In the genomic region with DNA sequence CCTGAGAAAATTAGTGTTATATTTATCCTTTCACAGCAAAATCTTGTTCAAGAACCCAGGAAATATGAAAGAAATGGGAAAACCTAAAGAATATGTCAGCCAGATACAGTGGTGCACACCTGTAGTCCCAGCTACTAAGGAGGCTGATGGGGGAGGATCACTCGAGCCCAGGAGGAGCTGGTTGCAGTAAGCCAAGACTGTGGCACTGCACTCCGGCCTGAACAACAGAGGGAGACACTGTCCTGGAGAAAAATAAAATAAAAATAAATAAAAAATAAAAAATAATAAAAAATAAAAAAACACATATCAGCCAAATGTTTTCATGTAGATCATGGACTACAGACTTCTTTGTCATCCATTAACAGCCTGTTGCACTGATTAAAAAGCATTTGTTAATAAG, we compare ENCODE assay signal across 15 cellular contexts.
"Had no signal": no experiment of that assay in that cellular context is flagged by ENCODE, and none has a peak within 500 bp of the region (broad histone marks: within the 10 kb centered on the region; RNA-seq: fewer than 3 reads in every experiment).

No MANE protein-coding gene starts in this region.

- DNase-seq: activated CD4-positive, alpha-beta T cell treated with anti-CD3 and anti-CD28 coated beads, Interleukin-2, amount 50 U/mL, for 4 hours; activated gamma-delta T cell; activated T-cell treated with anti-CD3 and anti-CD28 coated beads, Interleukin-2, amount 50 U/mL, for 48 hours; amygdala; cerebellar nuclear complex; heart left ventricle; islet precursor cell; left ventricle myocardium inferior; pancreas had no signal

- H3K4me2 ChIP-seq: smooth muscle cell had no signal

- H3K4me3 ChIP-seq: heart left ventricle, left ventricle myocardium inferior, pancreas, smooth muscle cell, vagina had no signal

- H3K36me3 ChIP-seq: heart left ventricle, left ventricle myocardium inferior, pancreas, vagina had no signal

- H3K27me3 Mint-ChIP-seq: activated naive CD8-positive, alpha-beta T cell had no signal

- FAIRE-seq: frontal cortex, pancreas had no signal

- H3K27ac Mint-ChIP-seq: activated naive CD8-positive, alpha-beta T cell had no signal

- H3K4me3 Mint-ChIP-seq: activated naive CD8-positive, alpha-beta T cell; neural crest cell had no signal

- H3K4me1 Mint-ChIP-seq: neural crest cell had no signal

- H3K27ac ChIP-seq: heart left ventricle, left ventricle myocardium inferior, pancreas, vagina had no signal

- H3K4me1 ChIP-seq: heart left ventricle, left ventricle myocardium inferior, vagina had no signal

- H3K36me3 Mint-ChIP-seq: activated naive CD8-positive, alpha-beta T cell had no signal

- H3K27me3 ChIP-seq: heart left ventricle, pancreas, vagina had no signal

- ATAC-seq: activated CD4-positive, CD25-positive, alpha-beta regulatory T cell treated with anti-CD3 and anti-CD28 coated beads, Interleukin-2, amount 50 U/mL, for 24 hours; heart left ventricle; pancreas had no signal

- H3K9me3 ChIP-seq: pancreas, vagina had no signal
